In genomic region chr2:235220331-235220730, GRCh38 we compare ENCODE assay signal across 34 cellular contexts.
"Had no signal": no experiment of that assay in that cellular context is flagged by ENCODE, and none has a peak within 500 bp of the region (broad histone marks: within the 10 kb centered on the region; RNA-seq: fewer than 3 reads in every experiment).

No MANE protein-coding gene starts in this region.

- H3K4me1 Mint-ChIP-seq: activated B cell treated with CpG ODN at 0.5 μM for 24 hours; activated CD4-positive, alpha-beta T cell treated with anti-CD3 and anti-CD28 coated beads for 36 hours; activated CD4-positive, alpha-beta T cell treated with anti-CD3 and anti-CD28 coated beads, Interleukin-2, amount 10 ng/mL, durations not matched to agents 24 days and 14 days; activated CD8-positive, alpha-beta memory T cell treated with anti-CD3 and anti-CD28 coated beads, Interleukin-2, amount 10 ng/mL, durations not matched to agents 7 days and 5 days; activated naive CD4-positive, alpha-beta T cell treated with anti-CD3 and anti-CD28 coated beads, Interleukin-2, amount 50 U/mL, for 24 hours; activated naive CD8-positive, alpha-beta T cell treated with anti-CD3 and anti-CD28 coated beads, Interleukin-2, amount 50 U/mL, for 24 hours; T-helper 17 cell had no signal

- H3K4me3 ChIP-seq: adrenal gland, body of pancreas, esophagus squamous epithelium, gastroesophageal sphincter had no signal

- ATAC-seq: activated CD4-positive, alpha-beta T cell treated with anti-CD3 and anti-CD28 coated beads for 36 hours; activated CD8-positive, alpha-beta memory T cell treated with anti-CD3 and anti-CD28 coated beads, Interleukin-2, amount 10 ng/mL, durations not matched to agents 7 days and 5 days; activated CD8-positive, alpha-beta T cell treated with anti-CD3 and anti-CD28 coated beads, Interleukin-2, amount 10 ng/mL, durations not matched to agents 7 days and 5 days; activated naive CD8-positive, alpha-beta T cell treated with anti-CD3 and anti-CD28 coated beads, Interleukin-2, amount 50 U/mL, for 24 hours; body of pancreas; gastroesophageal sphincter; T-helper 17 cell had no signal

- H3K36me3 ChIP-seq: adrenal gland, esophagus squamous epithelium, gastroesophageal sphincter, WERI-Rb-1 had no signal

- H3K36me3 Mint-ChIP-seq: activated CD4-positive, alpha-beta memory T cell treated with anti-CD3 and anti-CD28 coated beads for 36 hours; activated CD8-positive, alpha-beta memory T cell treated with anti-CD3 and anti-CD28 coated beads, Interleukin-2, amount 10 ng/mL, durations not matched to agents 7 days and 5 days; activated naive CD4-positive, alpha-beta T cell treated with anti-CD3 and anti-CD28 coated beads, Interleukin-2, amount 50 U/mL, for 24 hours; activated naive CD8-positive, alpha-beta T cell treated with anti-CD3 and anti-CD28 coated beads for 36 hours had no signal

- H3K27ac ChIP-seq: adrenal gland, body of pancreas, epithelial cell of prostate, esophagus squamous epithelium, gastroesophageal sphincter, WERI-Rb-1 had no signal

- H3K4me3 Mint-ChIP-seq: activated B cell treated with CpG ODN at 0.5 μM for 24 hours; activated CD4-positive, alpha-beta memory T cell treated with anti-CD3 and anti-CD28 coated beads for 36 hours; activated CD4-positive, alpha-beta T cell treated with anti-CD3 and anti-CD28 coated beads for 36 hours; activated CD4-positive, alpha-beta T cell treated with anti-CD3 and anti-CD28 coated beads, Interleukin-2, amount 10 ng/mL, durations not matched to agents 24 days and 14 days; activated CD8-positive, alpha-beta memory T cell treated with anti-CD3 and anti-CD28 coated beads, Interleukin-2, amount 10 ng/mL, durations not matched to agents 7 days and 5 days; activated CD8-positive, alpha-beta T cell treated with anti-CD3 and anti-CD28 coated beads, Interleukin-2, amount 10 ng/mL, durations not matched to agents 7 days and 5 days; activated naive CD4-positive, alpha-beta T cell treated with anti-CD3 and anti-CD28 coated beads for 36 hours; activated naive CD4-positive, alpha-beta T cell treated with anti-CD3 and anti-CD28 coated beads, Interleukin-2, amount 50 U/mL, for 24 hours; activated naive CD8-positive, alpha-beta T cell treated with anti-CD3 and anti-CD28 coated beads for 36 hours; activated naive CD8-positive, alpha-beta T cell treated with anti-CD3 and anti-CD28 coated beads, Interleukin-2, amount 50 U/mL, for 24 hours; activated T-helper 1 cell treated with anti-CD3 and anti-CD28 coated beads, Interleukin-12 subunit alpha, Interleukin-12 subunit beta, Interleukin-2, Interleukin-4 antibody, amounts not matched to agents 30 ng/mL and 10 ng/mL and 1 ng/mL, durations not matched to agents 14 hours and 24 hours and 36 hours; T-helper 17 cell; T-helper 2 cell treated with Interferon-gamma antibody and Interleukin-4, amounts not matched to agents 5 μg/mL and 100 μg/mL, for 36 hours had no signal

- H3K27me3 ChIP-seq: adrenal gland, body of pancreas had no signal

- H3K4me1 ChIP-seq: adrenal gland, body of pancreas, esophagus squamous epithelium, gastroesophageal sphincter had no signal

- H3K9me3 Mint-ChIP-seq: activated B cell treated with CpG ODN at 0.5 μM for 24 hours; activated CD4-positive, alpha-beta memory T cell treated with anti-CD3 and anti-CD28 coated beads for 36 hours; activated CD4-positive, alpha-beta T cell treated with anti-CD3 and anti-CD28 coated beads, Interleukin-2, amount 10 ng/mL, durations not matched to agents 24 days and 14 days; activated naive CD4-positive, alpha-beta T cell treated with anti-CD3 and anti-CD28 coated beads for 36 hours; activated naive CD8-positive, alpha-beta T cell treated with anti-CD3 and anti-CD28 coated beads for 36 hours; activated naive CD8-positive, alpha-beta T cell treated with anti-CD3 and anti-CD28 coated beads, Interleukin-2, amount 50 U/mL, for 24 hours; activated T-helper 1 cell treated with anti-CD3 and anti-CD28 coated beads, Interleukin-12 subunit alpha, Interleukin-12 subunit beta, Interleukin-2, Interleukin-4 antibody, amounts not matched to agents 30 ng/mL and 10 ng/mL and 1 ng/mL, durations not matched to agents 14 hours and 24 hours and 36 hours; activated T-helper 2 cell treated with anti-CD3 and anti-CD28 coated beads, Interferon-gamma antibody, Interleukin-2, Interleukin-4, amounts not matched to agents 10 μg/mL and 5 μg/mL and 100 μg/mL, durations not matched to agents 14 hours and 24 hours and 36 hours; T-helper 2 cell treated with Interferon-gamma antibody and Interleukin-4, amounts not matched to agents 5 μg/mL and 100 μg/mL, for 36 hours had no signal

- H3K9me3 ChIP-seq: adrenal gland, body of pancreas, esophagus squamous epithelium, gastroesophageal sphincter had no signal

- H3K27ac Mint-ChIP-seq: activated B cell treated with CpG ODN at 0.5 μM for 24 hours; activated CD4-positive, alpha-beta memory T cell treated with anti-CD3 and anti-CD28 coated beads for 36 hours; activated CD4-positive, alpha-beta T cell treated with anti-CD3 and anti-CD28 coated beads for 36 hours; activated CD4-positive, alpha-beta T cell treated with anti-CD3 and anti-CD28 coated beads, Interleukin-2, amount 10 ng/mL, durations not matched to agents 24 days and 14 days; activated CD8-positive, alpha-beta memory T cell treated with anti-CD3 and anti-CD28 coated beads, Interleukin-2, amount 10 ng/mL, durations not matched to agents 7 days and 5 days; activated CD8-positive, alpha-beta T cell treated with anti-CD3 and anti-CD28 coated beads, Interleukin-2, amount 10 ng/mL, durations not matched to agents 7 days and 5 days; activated naive CD4-positive, alpha-beta T cell treated with anti-CD3 and anti-CD28 coated beads for 36 hours; activated naive CD4-positive, alpha-beta T cell treated with anti-CD3 and anti-CD28 coated beads, Interleukin-2, amount 50 U/mL, for 24 hours; activated naive CD8-positive, alpha-beta T cell treated with anti-CD3 and anti-CD28 coated beads for 36 hours; activated naive CD8-positive, alpha-beta T cell treated with anti-CD3 and anti-CD28 coated beads, Interleukin-2, amount 50 U/mL, for 24 hours; activated T-helper 1 cell treated with anti-CD3 and anti-CD28 coated beads, Interleukin-12 subunit alpha, Interleukin-12 subunit beta, Interleukin-2, Interleukin-4 antibody, amounts not matched to agents 30 ng/mL and 10 ng/mL and 1 ng/mL, durations not matched to agents 14 hours and 24 hours and 36 hours; activated T-helper 2 cell treated with anti-CD3 and anti-CD28 coated beads, Interferon-gamma antibody, Interleukin-2, Interleukin-4, amounts not matched to agents 10 μg/mL and 5 μg/mL and 100 μg/mL, durations not matched to agents 14 hours and 24 hours and 36 hours; T-helper 17 cell; T-helper 2 cell treated with Interferon-gamma antibody and Interleukin-4, amounts not matched to agents 5 μg/mL and 100 μg/mL, for 36 hours had no signal

- DNase-seq: activated B cell treated with CpG ODN at 0.5 μM for 24 hours; activated CD4-positive, alpha-beta memory T cell treated with anti-CD3 and anti-CD28 coated beads for 36 hours; activated CD4-positive, alpha-beta T cell treated with anti-CD3 and anti-CD28 coated beads for 36 hours; activated CD4-positive, alpha-beta T cell treated with anti-CD3 and anti-CD28 coated beads, Interleukin-2, amount 10 ng/mL, durations not matched to agents 24 days and 14 days; activated CD4-positive, CD25-positive, alpha-beta regulatory T cell treated with anti-CD3 and anti-CD28 coated beads, Interleukin-2, amount 50 U/mL, for 72 hours; activated CD8-positive, alpha-beta memory T cell treated with anti-CD3 and anti-CD28 coated beads, Interleukin-2, amount 10 ng/mL, durations not matched to agents 7 days and 5 days; activated CD8-positive, alpha-beta memory T cell treated with anti-CD3 and anti-CD28 coated beads, Interleukin-2, amount 50 U/mL, for 4 hours; activated CD8-positive, alpha-beta T cell treated with anti-CD3 and anti-CD28 coated beads, Interleukin-2, amount 10 ng/mL, durations not matched to agents 7 days and 5 days; activated effector memory CD4-positive, alpha-beta T cell treated with anti-CD3 and anti-CD28 coated beads, Interleukin-2, amount 50 U/mL, for 16 hours; activated naive CD4-positive, alpha-beta T cell treated with anti-CD3 and anti-CD28 coated beads for 36 hours; activated naive CD8-positive, alpha-beta T cell treated with anti-CD3 and anti-CD28 coated beads for 36 hours; activated naive CD8-positive, alpha-beta T cell treated with anti-CD3 and anti-CD28 coated beads, Interleukin-2, amount 50 U/mL, for 24 hours; activated T-cell treated with anti-CD3 and anti-CD28 coated beads, Interleukin-2, amount 50 U/mL, for 1 hour; activated T-cell treated with anti-CD3 and anti-CD28 coated beads, Interleukin-2, amount 50 U/mL, for 48 hours; adrenal gland; amygdala; aorta; body of pancreas; caudate nucleus; cortex of kidney; dermis blood vessel endothelial cell; effector CD8-positive, alpha-beta T cell; esophagus squamous epithelium; foreskin melanocyte; T-helper 1 cell; T-helper 17 cell; T1000; WERI-Rb-1 had no signal
